ENCODE assay signal across 21 cellular contexts in genomic region chr9:75445122-75445521, GRCh38.
DNase-seq lines count a peak whose midpoint lies in the region; ATAC-seq lines count a peak whose summit lies in the region.
"Had no signal": no experiment of that assay in that cellular context is flagged by ENCODE, and none has a peak within 500 bp of the region (broad histone marks: within the 10 kb centered on the region; RNA-seq: fewer than 3 reads in every experiment).

No MANE protein-coding gene starts in this region.

- CTCF ChIA-PET in activated naive CD4-positive, alpha-beta T cell treated with anti-CD3 and anti-CD28 coated beads for 36 hours (lab: Charles Lee) = no interaction called here

- H3K4me1 Mint-ChIP-seq in activated naive CD4-positive, alpha-beta T cell treated with anti-CD3 and anti-CD28 coated beads for 36 hours (ENCODE audit: low read depth) = no peaks in the 10 kb centered on the region
- H3K4me1 Mint-ChIP-seq: CD14-positive monocyte; CD8-positive, alpha-beta memory T cell had no signal

- intact Hi-C loops in left ventricle myocardium superior (cut with micrococcal nuclease) = no loop called here
- intact Hi-C loops in Right ventricle myocardium superior (cut with DNase I) = no loop called here
- intact Hi-C loops in aorta (cut with DNase I) = no loop called here
- intact Hi-C loops in activated naive CD4-positive, alpha-beta T cell treated with anti-CD3 and anti-CD28 coated beads for 36 hours (cut with micrococcal nuclease) = no loop called here

- H3K27ac Mint-ChIP-seq in activated naive CD4-positive, alpha-beta T cell treated with anti-CD3 and anti-CD28 coated beads for 36 hours = no peak overlapping the region
- H3K27ac Mint-ChIP-seq: CD14-positive monocyte; CD4-positive, alpha-beta T cell; CD8-positive, alpha-beta memory T cell had no signal

- H3K36me3 Mint-ChIP-seq in activated naive CD4-positive, alpha-beta T cell treated with anti-CD3 and anti-CD28 coated beads for 36 hours (ENCODE audit: low read depth) = no peaks in the 10 kb centered on the region
- H3K36me3 Mint-ChIP-seq: CD14-positive monocyte; CD8-positive, alpha-beta memory T cell had no signal

- no peaks in the 10 kb centered on the region for H3K36me3 ChIP-seq in aorta (ENCODE audit: control insufficient read depth in 1 of 2, insufficient read depth in 2 of 2, low read length in 1 of 2)
- H3K36me3 ChIP-seq: BE2C; BLaER1 treated with 17β-estradiol and CSF1 and Interleukin-3, amounts not matched to agents 10 nM and 100 nM had no signal

- no peak overlapping the region for H3K27ac ChIP-seq in aorta (ENCODE audit: low read depth in 1 of 2, low read length in 2 of 2)
- H3K27ac ChIP-seq: A549; BLaER1 treated with 17β-estradiol and CSF1 and Interleukin-3, amounts not matched to agents 10 nM and 100 nM had no signal

- ATAC-seq in left ventricle myocardium superior (peak; percentile 36), Right ventricle myocardium superior (ENCODE audit: poor library complexity) (no peak), aorta (ENCODE audit: low FRiP score) (peak; percentile 50)
- ATAC-seq: A549 had no signal

- H3K4me1 ChIP-seq in aorta (ENCODE audit: control insufficient read depth in 1 of 2, insufficient read depth in 2 of 2, low read length in 2 of 2) = peaks cover 0 to 2% of the 10 kb centered on the region in 2 donors
- H3K4me1 ChIP-seq: A549, BE2C had no signal

- H3K9me3 ChIP-seq in aorta (ENCODE audit: control insufficient read depth, low read length) = no peaks in the 10 kb centered on the region
- H3K9me3 ChIP-seq: A549, BE2C had no signal

- no peaks in the 10 kb centered on the region for H3K9me3 Mint-ChIP-seq in activated naive CD4-positive, alpha-beta T cell treated with anti-CD3 and anti-CD28 coated beads for 36 hours
- H3K9me3 Mint-ChIP-seq: CD4-positive, alpha-beta T cell had no signal

- H3K27me3 Mint-ChIP-seq in activated naive CD4-positive, alpha-beta T cell treated with anti-CD3 and anti-CD28 coated beads for 36 hours (ENCODE audit: low read depth) = no peaks in the 10 kb centered on the region
- H3K27me3 Mint-ChIP-seq: CD4-positive, alpha-beta T cell; CD8-positive, alpha-beta memory T cell had no signal

- H3K4me3 Mint-ChIP-seq in activated naive CD4-positive, alpha-beta T cell treated with anti-CD3 and anti-CD28 coated beads for 36 hours = no peak overlapping the region
- H3K4me3 Mint-ChIP-seq: CD14-positive monocyte; CD4-positive, alpha-beta T cell; CD8-positive, alpha-beta memory T cell had no signal

- H3K27me3 ChIP-seq in aorta (ENCODE audit: control insufficient read depth in 1 of 2, insufficient read depth in 2 of 2, low read length in 1 of 2) = no peaks in the 10 kb centered on the region
- H3K27me3 ChIP-seq: BE2C; BLaER1 treated with 17β-estradiol and CSF1 and Interleukin-3, amounts not matched to agents 10 nM and 100 nM had no signal

- DNase-seq in left ventricle myocardium superior (no peak), Right ventricle myocardium superior (no peak), medulla oblongata (ENCODE audit: extremely low spot score) (peak; percentile 43), aorta (no peak), mucosa of gallbladder (ENCODE audit: low spot score) (no peak)
- no peak for DNase-seq in activated naive CD4-positive, alpha-beta T cell treated with anti-CD3 and anti-CD28 coated beads for 36 hours
- DNase-seq: 8988T; ACHN; AML-193; BE2C; CD4-positive, alpha-beta T cell; CD8-positive, alpha-beta memory T cell; DMS 273 treated with DMSO at 0.1 percent for 48 hours; DMS53; DMS79 treated with DMSO at 0.1 percent for 48 hours; GF-D8; H7; HCEC 1CT had no signal

- H3K4me3 ChIP-seq in aorta (ENCODE audit: low read length in 2 of 2) = no peak overlapping the region
- H3K4me3 ChIP-seq: A549; BLaER1 treated with 17β-estradiol and CSF1 and Interleukin-3, amounts not matched to agents 10 nM and 100 nM had no signal
